In the genomic region with DNA sequence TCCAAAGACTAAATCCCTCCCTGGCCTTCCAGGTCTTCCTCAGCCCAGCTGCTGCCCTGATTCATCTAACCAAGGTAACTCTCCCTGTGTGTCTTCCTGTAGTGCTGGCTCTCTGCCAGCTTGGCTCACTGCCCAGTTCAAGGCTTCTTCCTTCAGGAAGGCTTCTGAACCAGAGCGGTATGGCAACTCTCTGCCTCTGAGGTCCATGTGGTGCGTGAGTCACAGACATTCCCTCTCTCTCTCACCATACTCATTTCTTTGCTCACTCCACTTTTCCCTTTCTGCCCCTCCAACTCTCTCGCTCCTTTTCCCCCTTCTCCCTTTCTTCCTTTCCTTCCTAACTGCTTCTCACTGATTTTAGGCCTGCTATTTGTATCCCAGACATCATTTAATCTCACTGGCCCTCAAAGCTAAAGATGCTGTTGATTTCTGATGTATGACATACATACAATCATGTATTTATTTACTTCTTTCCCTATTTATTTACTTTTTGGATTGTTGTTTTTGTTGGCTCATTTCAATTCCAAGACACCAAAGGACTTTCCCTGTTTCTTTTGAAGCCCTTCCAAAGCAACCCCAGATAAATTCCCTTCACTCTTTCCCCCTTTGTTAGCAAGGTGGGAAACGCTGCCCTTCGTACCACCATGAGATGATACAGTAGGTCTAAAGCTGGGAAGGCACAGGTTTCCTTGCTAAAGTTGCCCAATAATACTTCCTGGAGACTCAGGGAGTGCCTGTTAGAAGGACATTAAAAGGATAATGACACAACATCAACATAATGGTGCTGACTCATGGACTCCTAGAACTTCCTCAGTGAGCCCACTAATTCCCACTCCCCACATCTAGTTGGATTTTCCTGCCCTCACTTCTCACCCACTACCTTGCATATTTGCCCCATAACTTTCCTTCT, we compare ENCODE assay signal across 8 cellular contexts. TPM values are rescaled to one million over a fixed set of nuclear protein-coding genes. Genes with fewer than 3 reads are reported as not detected.
DNase-seq lines count a peak whose midpoint lies in the region; ATAC-seq, FAIRE-seq and TF ChIP-seq lines count a peak whose summit lies in the region.

No MANE protein-coding gene starts in this region.

- no peaks in the 10 kb centered on the region for H3K36me3 ChIP-seq in keratinocyte (ENCODE audit: control insufficient read depth in 2 of 2, extremely low read depth in 1 of 2, insufficient read depth in 2 of 2, low read length in 2 of 2)
- no peaks in the 10 kb centered on the region for H3K36me3 ChIP-seq in urinary bladder (ENCODE audit: insufficient read depth)

- 67% methylated on average over 5 of the region's 5 CpGs for WGBS in urinary bladder

- no peak overlapping the region for H3K4me3 Mint-ChIP-seq in glutamatergic neuron (ENCODE audit: unreplicated experiment)

- peak overlapping the region; percentile 68 for H3K4me2 ChIP-seq in keratinocyte (ENCODE audit: control insufficient read depth, extremely low read depth, insufficient read depth, low read depth, low read length)

- no peaks in the 10 kb centered on the region for H3K27me3 ChIP-seq in keratinocyte (ENCODE audit: control insufficient read depth, extremely low read depth, insufficient read depth, low read length)

- H3K27ac ChIP-seq in keratinocyte (ENCODE audit: control insufficient read depth, insufficient read depth, low read length): peak overlapping the region; percentile 67
- H3K27ac ChIP-seq in urinary bladder (ENCODE audit: low read depth): peak overlapping the region; percentile 59

- H3K9me3 ChIP-seq in keratinocyte (ENCODE audit: control insufficient read depth, low read depth, low read length): no peaks in the 10 kb centered on the region

- TF ChIP-seq CTCF in keratinocyte (optimal IDR thresholded peaks at IDR 0.05 in 1 of 3, IDR thresholded peaks at IDR 0.05 in 1 of 3, conservative IDR thresholded peaks at IDR 0.05 in 1 of 3; ENCODE audit: extremely low read depth in 1 of 3, insufficient read depth in 2 of 3, low read length in 3 of 3) (no peak), glutamatergic neuron (IDR thresholded peaks at IDR 0.05; ENCODE audit: partially characterized antibody, unreplicated experiment) (no peak)

- no peaks in the 10 kb centered on the region for H3K36me3 Mint-ChIP-seq in glutamatergic neuron (ENCODE audit: unreplicated experiment)

- H2AFZ ChIP-seq in keratinocyte (ENCODE audit: control insufficient read depth, low read length): no peak overlapping the region

- H3K4me1 Mint-ChIP-seq in glutamatergic neuron (ENCODE audit: low read depth, unreplicated experiment): no peaks in the 10 kb centered on the region

- peak; percentile 44 for DNase-seq in stimulated activated CD4-positive, alpha-beta T cell treated with anti-CD3 and anti-CD28 coated beads, Interleukin-15, amount 100 ng/mL, for 24 hours
- no peak for DNase-seq in stimulated activated CD4-positive, alpha-beta T cell treated with anti-CD3 and anti-CD28 coated beads, Interleukin-12 subunit alpha, Interleukin-12 subunit beta, amount 100 ng/mL, for 4 hours
- DNase-seq in NCI-H2196 treated with DMSO at 0.1 percent for 48 hours (lab: John Stamatoyannopoulos, UW; ENCODE audit: unreplicated experiment) (peak; percentile 80), amniotic epithelial cell (ENCODE audit: low read depth) (peak; percentile 99), keratinocyte (ENCODE audit: low read depth, low spot score) (peak; percentile 100), glutamatergic neuron (no peak)

- no peaks in the 10 kb centered on the region for H3K9me1 ChIP-seq in keratinocyte (ENCODE audit: control insufficient read depth, extremely low read depth, insufficient read depth, low read length)

- no peaks in the 10 kb centered on the region for H3K79me2 ChIP-seq in keratinocyte (ENCODE audit: control insufficient read depth, insufficient read depth, low read length)

- H3K9me3 Mint-ChIP-seq in glutamatergic neuron (ENCODE audit: unreplicated experiment): no peaks in the 10 kb centered on the region

- H4K20me1 ChIP-seq in keratinocyte (ENCODE audit: control insufficient read depth, extremely low read depth, insufficient read depth, low read length): no peaks in the 10 kb centered on the region

- H3K9ac ChIP-seq in keratinocyte (ENCODE audit: control insufficient read depth, extremely low read depth, insufficient read depth, low read length): no peak overlapping the region

- peaks cover 4% of the 10 kb centered on the region for H3K27me3 Mint-ChIP-seq in glutamatergic neuron (ENCODE audit: unreplicated experiment)

- H3K27ac Mint-ChIP-seq in glutamatergic neuron (ENCODE audit: unreplicated experiment): no peak overlapping the region

- FAIRE-seq in keratinocyte (lab: Jason Lieb, UNC): peak; percentile 100

- no peak for ATAC-seq in HG03378 (IDR thresholded peaks at IDR 0.05; ENCODE audit: unreplicated experiment)

- dilution Hi-C loops in keratinocyte (cut with MboI; ENCODE audit: extremely low pct_ligation_motif_present, low sequenced_read_pairs): no loop called here

- H3K4me3 ChIP-seq in keratinocyte (ENCODE audit: control insufficient read depth in 2 of 3, extremely low read depth in 1 of 3, insufficient read depth in 2 of 3, low read depth in 1 of 3, low read length in 3 of 3) (peak overlapping the region in 1 of 3 experiments; percentile 17), urinary bladder (ENCODE audit: low read depth, low read length) (no peak overlapping the region)

- H3K4me1 ChIP-seq in keratinocyte (ENCODE audit: control insufficient read depth, extremely low read depth, insufficient read depth, low read length) (peaks cover 39% of the 10 kb centered on the region), urinary bladder (ENCODE audit: insufficient read depth) (no peaks in the 10 kb centered on the region)

RNA-seq across cellular contexts. Expression of a gene that starts 17.8 kb away (rescaled TPM):
- polyA plus RNA-seq in keratinocyte (0.82 to 3.0 TPM (median 2.3 TPM) in 3 replicates), urinary bladder (1.0 TPM)
- 2.4 TPM for polyA plus RNA-seq in keratinocyte (2011; ENCODE audit: low read depth)
- 1.1 and 2.6 TPM in 2 replicates for polyA plus RNA-seq in keratinocyte (2011; cell fraction: cytosol; rRNA removed)
- 0.83 and 0.87 TPM in 2 replicates for polyA plus RNA-seq in keratinocyte (2011; cell fraction: nucleus; rRNA removed)
- 3.2 and 4.1 TPM in 2 replicates for polyA plus RNA-seq in keratinocyte (2012; ENCODE audit: low replicate concordance)
- polyA minus RNA-seq in keratinocyte: 0.42 TPM in 1 of 3 replicates, not detected in the others
- polyA minus RNA-seq in keratinocyte (2011; cell fraction: cytosol; rRNA and poly(A)+ RNA removed): not detected
- 0.39 TPM in 1 of 2 replicates, not detected in the other for polyA minus RNA-seq in keratinocyte (2011; cell fraction: nucleus; rRNA and poly(A)+ RNA removed)
- total RNA-seq in urinary bladder (0.48 TPM), glutamatergic neuron (ENCODE audit: unreplicated experiment) (0.49 TPM)

RNA-seq across cellular contexts. Expression of a gene that starts 19.7 kb away (rescaled TPM):
- polyA plus RNA-seq in keratinocyte: 0.48 to 1.5 TPM (median 0.56 TPM) in 3 replicates
- polyA plus RNA-seq in keratinocyte (2011; ENCODE audit: low read depth): 0.19 TPM
- polyA plus RNA-seq in keratinocyte (2011; cell fraction: cytosol; rRNA removed): 0.72 and 1.5 TPM in 2 replicates
- polyA plus RNA-seq in keratinocyte (2011; cell fraction: nucleus; rRNA removed): 0.14 and 0.53 TPM in 2 replicates
- polyA plus RNA-seq in keratinocyte (2012; ENCODE audit: low replicate concordance): 0.44 and 0.52 TPM in 2 replicates
- polyA minus RNA-seq in keratinocyte: 0.99 to 2.5 TPM (median 1.0 TPM) in 3 replicates
- polyA minus RNA-seq in keratinocyte (2011; cell fraction: cytosol; rRNA and poly(A)+ RNA removed): not detected
- not detected in 2 replicates for polyA minus RNA-seq in keratinocyte (2011; cell fraction: nucleus; rRNA and poly(A)+ RNA removed)
- total RNA-seq in urinary bladder: not detected
- polyA plus RNA-seq in urinary bladder: 0.05 TPM
- not detected for total RNA-seq in glutamatergic neuron (ENCODE audit: unreplicated experiment)

RNA-seq across cellular contexts. Expression of a gene that starts 43.1 kb away (rescaled TPM):
- polyA plus RNA-seq in keratinocyte: 678 to 787 TPM (median 709 TPM) in 3 replicates
- polyA plus RNA-seq in keratinocyte (2011; ENCODE audit: low read depth): 1,035 TPM
- 759 and 902 TPM in 2 replicates for polyA plus RNA-seq in keratinocyte (2011; cell fraction: cytosol; rRNA removed)
- polyA plus RNA-seq in keratinocyte (2011; cell fraction: nucleus; rRNA removed): 491 and 579 TPM in 2 replicates
- 585 and 747 TPM in 2 replicates for polyA plus RNA-seq in keratinocyte (2012; ENCODE audit: low replicate concordance)
- 343 to 569 TPM (median 417 TPM) in 3 replicates for polyA minus RNA-seq in keratinocyte
- polyA minus RNA-seq in keratinocyte (2011; cell fraction: cytosol; rRNA and poly(A)+ RNA removed): 337 TPM
- 126 and 127 TPM in 2 replicates for polyA minus RNA-seq in keratinocyte (2011; cell fraction: nucleus; rRNA and poly(A)+ RNA removed)
- total RNA-seq in urinary bladder: 106 TPM
- polyA plus RNA-seq in urinary bladder: 318 TPM
- 160 TPM for total RNA-seq in glutamatergic neuron (ENCODE audit: unreplicated experiment)

RNA-seq across cellular contexts. Expression of a gene that starts 55.5 kb away (rescaled TPM):
- polyA plus RNA-seq in keratinocyte (not detected in 3 replicates), urinary bladder (6.1 TPM)
- polyA plus RNA-seq in keratinocyte (2011; ENCODE audit: low read depth): not detected
- not detected in 2 replicates for polyA plus RNA-seq in keratinocyte (2011; cell fraction: cytosol; rRNA removed)
- polyA plus RNA-seq in keratinocyte (2011; cell fraction: nucleus; rRNA removed): not detected in 2 replicates
- not detected in 2 replicates for polyA plus RNA-seq in keratinocyte (2012; ENCODE audit: low replicate concordance)
- polyA minus RNA-seq in keratinocyte: not detected in 3 replicates
- not detected for polyA minus RNA-seq in keratinocyte (2011; cell fraction: cytosol; rRNA and poly(A)+ RNA removed)
- not detected in 2 replicates for polyA minus RNA-seq in keratinocyte (2011; cell fraction: nucleus; rRNA and poly(A)+ RNA removed)
- total RNA-seq in urinary bladder (0.69 TPM), glutamatergic neuron (ENCODE audit: unreplicated experiment) (not detected)

Comparison
In these comparisons a context has a peak if more than half of its experiments do, and no peak if none do; other contexts are left out.
1. DNase-seq: peak in stimulated activated CD4-positive, alpha-beta T cell treated with anti-CD3 and anti-CD28 coated beads, Interleukin-15, amount 100 ng/mL, for 24 hours (single experiment), NCI-H2196 treated with DMSO at 0.1 percent for 48 hours (single experiment), amniotic epithelial cell (single experiment) and keratinocyte (single experiment); none in stimulated activated CD4-positive, alpha-beta T cell treated with anti-CD3 and anti-CD28 coated beads, Interleukin-12 subunit alpha, Interleukin-12 subunit beta, amount 100 ng/mL, for 4 hours (single experiment) and glutamatergic neuron (single experiment).